10 cellular contexts compared by ENCODE assay signal in genomic region chr12:27178723-27179398, GRCh38.
DNase-seq lines count a peak whose midpoint lies in the region; ATAC-seq and TF ChIP-seq lines count a peak whose summit lies in the region.
"Had no signal": no experiment of that assay in that cellular context is flagged by ENCODE, and none has a peak within 500 bp of the region (broad histone marks: within the 10 kb centered on the region; RNA-seq: fewer than 3 reads in every experiment).

No MANE protein-coding gene starts in this region.

- H3K27me3 ChIP-seq in hepatocyte: no peaks in the 10 kb centered on the region

- WGBS in hepatocyte (ENCODE audit: low lambda C conversion rate, missing lambda C conversion rate): 76% methylated on average over 2 of the region's 2 CpGs

- no peaks in the 10 kb centered on the region for H3K27me3 Mint-ChIP-seq in stimulated activated naive CD8-positive, alpha-beta T cell treated with anti-CD3 and anti-CD28 coated beads, Interleukin-15, Interleukin-2, amounts not matched to agents 100 ng/mL and 50 ng/mL, for 24 hours
- no peaks in the 10 kb centered on the region for H3K27me3 Mint-ChIP-seq in activated naive CD8-positive, alpha-beta T cell treated with anti-CD3 and anti-CD28 coated beads for 36 hours

- TF ChIP-seq CTCF in hepatocyte (IDR thresholded peaks at IDR 0.05; ENCODE audit: poor library complexity): no peak

- peak overlapping the region; percentile 52 for H3K4me2 ChIP-seq in hepatocyte

- peak overlapping the region; percentile 59 for H3K4me3 Mint-ChIP-seq in stimulated activated naive CD8-positive, alpha-beta T cell treated with anti-CD3 and anti-CD28 coated beads, Interleukin-15, Interleukin-2, amounts not matched to agents 100 ng/mL and 50 ng/mL, for 24 hours
- H3K4me3 Mint-ChIP-seq in activated naive CD8-positive, alpha-beta T cell treated with anti-CD3 and anti-CD28 coated beads for 36 hours: peak overlapping the region; percentile 20
- H3K4me3 Mint-ChIP-seq: CD8-positive, alpha-beta memory T cell had no signal

- DNase-seq in stimulated activated naive CD8-positive, alpha-beta T cell treated with anti-CD3 and anti-CD28 coated beads, Interleukin-15, Interleukin-2, amounts not matched to agents 100 U/mL and 50 U/mL, for 24 hours: no peak
- DNase-seq in activated naive CD8-positive, alpha-beta T cell treated with anti-CD3 and anti-CD28 coated beads for 36 hours: no peak
- DNase-seq in hepatocyte (ENCODE audit: low spot score): no peak
- DNase-seq in DMS114 treated with DMSO at 0.1 percent for 48 hours (lab: John Stamatoyannopoulos, UW; ENCODE audit: unreplicated experiment): no peak
- no peak for DNase-seq in stimulated activated CD4-positive, alpha-beta T cell treated with anti-CD3 and anti-CD28 coated beads, Interleukin-4, amount 100 ng/mL, for 4 hours
- DNase-seq: CD8-positive, alpha-beta memory T cell; stimulated activated CD4-positive, alpha-beta T cell treated with anti-CD3 and anti-CD28 coated beads, Interleukin-2, amount 100 ng/mL, for 24 hours had no signal

- peaks cover 12% of the 10 kb centered on the region for H3K4me1 ChIP-seq in hepatocyte (ENCODE audit: insufficient read depth)

- H3K27ac Mint-ChIP-seq in stimulated activated naive CD8-positive, alpha-beta T cell treated with anti-CD3 and anti-CD28 coated beads, Interleukin-15, Interleukin-2, amounts not matched to agents 100 ng/mL and 50 ng/mL, for 24 hours: peak overlapping the region; percentile 94
- peak overlapping the region; percentile 88 for H3K27ac Mint-ChIP-seq in activated naive CD8-positive, alpha-beta T cell treated with anti-CD3 and anti-CD28 coated beads for 36 hours

- peak overlapping the region; percentile 80 for H3K27ac ChIP-seq in hepatocyte

- H3K4me3 ChIP-seq in hepatocyte: no peak overlapping the region

- no peaks in the 10 kb centered on the region for H3K36me3 Mint-ChIP-seq in stimulated activated naive CD8-positive, alpha-beta T cell treated with anti-CD3 and anti-CD28 coated beads, Interleukin-15, Interleukin-2, amounts not matched to agents 100 ng/mL and 50 ng/mL, for 24 hours (ENCODE audit: low read depth)
- peaks cover 2% of the 10 kb centered on the region for H3K36me3 Mint-ChIP-seq in activated naive CD8-positive, alpha-beta T cell treated with anti-CD3 and anti-CD28 coated beads for 36 hours

- no peaks in the 10 kb centered on the region for H4K20me1 ChIP-seq in hepatocyte (ENCODE audit: insufficient read depth, poor library complexity, severe bottlenecking)

- ATAC-seq in stimulated activated naive CD8-positive, alpha-beta T cell treated with anti-CD3 and anti-CD28 coated beads, Interleukin-15, Interleukin-2, amounts not matched to agents 100 U/mL and 50 U/mL, for 24 hours: no peak
- ATAC-seq in HG02840 (IDR thresholded peaks at IDR 0.05; ENCODE audit: low FRiP score, unreplicated experiment): no peak
- ATAC-seq in HG03378 (IDR thresholded peaks at IDR 0.05; ENCODE audit: unreplicated experiment): no peak

- peak overlapping the region; percentile 5 for H2AFZ ChIP-seq in hepatocyte

- no peaks in the 10 kb centered on the region for H3K9me3 ChIP-seq in hepatocyte (ENCODE audit: low read depth)

- H3K9me3 Mint-ChIP-seq in stimulated activated naive CD8-positive, alpha-beta T cell treated with anti-CD3 and anti-CD28 coated beads, Interleukin-15, Interleukin-2, amounts not matched to agents 100 ng/mL and 50 ng/mL, for 24 hours: no peaks in the 10 kb centered on the region
- H3K9me3 Mint-ChIP-seq in activated naive CD8-positive, alpha-beta T cell treated with anti-CD3 and anti-CD28 coated beads for 36 hours: no peaks in the 10 kb centered on the region
- H3K9me3 Mint-ChIP-seq: CD8-positive, alpha-beta memory T cell had no signal

- peaks cover 51% of the 10 kb centered on the region for H3K4me1 Mint-ChIP-seq in stimulated activated naive CD8-positive, alpha-beta T cell treated with anti-CD3 and anti-CD28 coated beads, Interleukin-15, Interleukin-2, amounts not matched to agents 100 ng/mL and 50 ng/mL, for 24 hours (ENCODE audit: low read depth)
- H3K4me1 Mint-ChIP-seq in activated naive CD8-positive, alpha-beta T cell treated with anti-CD3 and anti-CD28 coated beads for 36 hours: peaks cover 34% of the 10 kb centered on the region

- no peaks in the 10 kb centered on the region for H3K36me3 ChIP-seq in hepatocyte (replicated peaks; ENCODE audit: insufficient read depth, low read depth)

- H3K79me2 ChIP-seq in hepatocyte: no peaks in the 10 kb centered on the region

- no peaks in the 10 kb centered on the region for H3K9me2 ChIP-seq in hepatocyte (replicated peaks; ENCODE audit: insufficient read depth)
